Comparison of ENCODE assay signal across 23 cellular contexts in the genomic region with DNA sequence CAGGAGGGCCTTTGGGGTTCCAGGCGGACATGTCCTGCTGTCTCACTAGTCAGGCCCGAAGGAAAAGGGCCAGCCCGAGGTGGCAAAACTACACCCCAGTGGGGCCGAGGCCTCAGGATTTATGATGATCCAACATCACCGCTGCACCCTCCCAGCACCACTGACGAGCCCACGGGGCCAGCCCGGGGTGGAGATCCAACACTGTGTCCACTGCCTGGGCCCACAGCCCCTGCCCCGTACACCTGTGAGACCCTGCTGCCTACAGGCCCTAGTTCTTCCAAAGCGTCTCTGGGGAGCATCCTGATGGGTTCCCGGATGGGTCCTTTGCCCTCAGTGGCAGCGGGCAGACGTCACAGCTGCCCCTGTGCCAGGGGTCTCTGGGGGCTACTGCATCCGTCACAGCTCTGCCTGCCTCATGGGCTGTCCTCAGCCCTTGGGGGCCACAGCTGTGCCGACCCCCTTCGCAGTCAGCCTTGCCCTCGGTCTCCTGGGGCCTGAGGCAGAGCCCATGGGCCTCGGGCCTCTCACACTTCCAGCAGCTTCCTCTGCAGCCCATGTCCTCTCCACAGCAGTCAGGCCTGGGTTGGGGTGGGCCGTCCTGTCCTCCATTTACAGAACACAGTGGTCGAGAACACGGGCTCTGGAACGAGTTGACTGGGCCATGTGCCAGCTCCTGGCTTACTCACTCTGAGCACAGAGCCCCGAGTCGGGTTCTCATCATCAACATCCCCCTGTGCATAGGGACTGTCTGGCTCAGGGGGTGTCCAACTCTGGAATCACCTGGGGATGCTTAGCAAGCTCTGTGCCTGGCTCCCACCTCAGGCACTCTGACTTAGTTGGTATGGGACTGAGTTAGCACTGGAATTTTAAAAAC.
"Had no signal": no experiment of that assay in that cellular context is flagged by ENCODE, and none has a peak within 500 bp of the region (broad histone marks: within the 10 kb centered on the region; RNA-seq: fewer than 3 reads in every experiment).

No MANE protein-coding gene starts in this region.

- H3K27ac ChIP-seq: SJSA1, SK-N-MC had no signal

- H3K9me3 ChIP-seq: MG63, SJSA1 had no signal

- H3K27me3 ChIP-seq: MG63 had no signal

- ATAC-seq: HepG2 had no signal

- DNase-seq: IMR-90, Karpas-422, KG1, MG63, NCI-H1092, NCI-H1105 treated with DMSO at 0.1 percent for 48 hours, NCI-H1417 treated with DMSO at 0.1 percent for 48 hours, NCI-H146, NCI-H1694 treated with DMSO at 0.1 percent for 48 hours, NCI-H1930, NCI-H2081, NCI-H2107, NCI-H2227 treated with DMSO at 0.1 percent for 48 hours, NCI-H446, NCI-H510A, NCI-H524 treated with DMSO at 0.1 percent for 48 hours, NCI-H69, NCI-H774, Right ventricle myocardium superior, SIG-M5 had no signal

- H3K4me3 ChIP-seq: MG63, SJSA1, SK-N-MC had no signal

- H3K4me1 ChIP-seq: SJSA1 had no signal

- H3K36me3 ChIP-seq: MG63, SJSA1 had no signal
